ENCODE assay signal across 1 cellular context in the genomic region with DNA sequence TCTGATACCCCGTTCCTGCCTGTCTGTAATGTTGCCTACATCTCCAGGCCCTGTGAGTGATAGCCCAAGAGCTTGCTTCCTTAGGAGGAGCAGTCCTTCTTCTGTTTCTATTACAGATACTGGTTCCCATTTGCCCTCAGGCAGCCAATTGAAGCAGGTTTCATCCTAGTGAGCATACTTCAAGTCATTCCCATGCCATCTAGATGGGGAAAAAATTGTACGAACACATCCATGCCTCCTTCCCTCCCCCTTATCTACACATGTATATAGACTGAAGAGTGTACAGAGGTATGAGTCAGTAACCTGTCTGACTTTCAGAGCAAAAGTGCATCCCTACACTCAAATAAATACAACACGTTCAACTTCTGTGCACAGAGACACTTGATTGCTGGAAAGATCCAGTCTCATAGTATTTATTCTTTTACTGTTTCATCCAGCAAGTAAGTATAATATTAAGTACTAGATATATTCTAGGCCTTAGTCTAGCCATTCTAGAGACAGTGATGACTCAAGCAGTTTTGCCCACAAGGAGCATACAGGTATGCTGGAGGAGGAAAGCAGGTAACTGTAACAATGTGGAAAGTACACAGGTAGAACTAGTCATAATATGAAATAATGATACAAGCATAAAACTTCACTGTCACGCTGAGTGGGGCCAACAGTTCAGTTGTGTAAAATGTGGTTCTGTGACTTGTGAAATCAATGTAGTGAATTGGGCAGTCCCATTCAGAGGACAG.
TF ChIP-seq lines count a peak whose summit lies in the region.

No MANE protein-coding gene starts in this region.

TF ChIP-seq in IMR-90, 13 proteins besides CTCF, POLR2A, EP300 and RAD21:
- TF ChIP-seq MAZ (IDR thresholded peaks at IDR 0.05; ENCODE audit: borderline replicate concordance, low read depth, low read length) (no peak), USF2 (IDR thresholded peaks at IDR 0.05; ENCODE audit: low read depth, low read length) (no peak), ELK1 (IDR thresholded peaks at IDR 0.05; ENCODE audit: borderline replicate concordance, low read depth, low read length) (no peak), MAFK (IDR thresholded peaks at IDR 0.05; ENCODE audit: low read depth, low read length) (no peak), RCOR1 (IDR thresholded peaks at IDR 0.05; ENCODE audit: insufficient replicate concordance, low read length) (no peak), SMC3 (IDR thresholded peaks at IDR 0.05; ENCODE audit: low read depth, low read length) (no peak), FOS (IDR thresholded peaks at IDR 0.05; ENCODE audit: low read depth, low read length) (no peak), MXI1 (IDR thresholded peaks at IDR 0.05; ENCODE audit: borderline replicate concordance, low read depth, low read length) (no peak), BHLHE40 (IDR thresholded peaks at IDR 0.05; ENCODE audit: low read depth, low read length) (no peak), CHD1 (IDR thresholded peaks at IDR 0.05; ENCODE audit: low read depth, low read length) (no peak), NFE2L2 (IDR thresholded peaks at IDR 0.05; ENCODE audit: low read depth, low read length) (no peak)
